21 cellular contexts compared by ENCODE assay signal in the genomic region with DNA sequence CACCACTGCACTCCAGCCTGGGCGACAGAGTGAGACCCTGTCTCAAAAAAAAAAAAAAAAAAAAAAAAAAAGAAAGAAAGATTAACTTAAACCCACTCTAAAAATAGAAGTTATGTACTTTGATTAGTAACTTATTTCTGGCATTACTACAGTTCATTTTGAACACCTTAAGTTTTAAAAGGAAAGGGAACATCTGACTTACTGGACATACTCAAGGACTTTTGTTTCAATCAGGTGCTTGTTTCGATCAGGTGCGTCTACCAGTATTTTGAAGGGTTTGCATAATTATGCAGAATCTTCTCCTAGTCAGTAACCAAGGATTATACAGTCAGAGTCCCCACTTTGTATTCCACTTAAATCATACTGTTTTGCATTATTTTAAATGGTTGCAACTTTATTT.
"Had no signal": no experiment of that assay in that cellular context is flagged by ENCODE, and none has a peak within 500 bp of the region (broad histone marks: within the 10 kb centered on the region; RNA-seq: fewer than 3 reads in every experiment).

No MANE protein-coding gene starts in this region.

- H3K36me3 ChIP-seq: lower lobe of right lung had no signal

- H3K27me3 ChIP-seq: dorsolateral prefrontal cortex, esophagus squamous epithelium, gastrocnemius medialis, heart right ventricle had no signal

- H3K4me3 Mint-ChIP-seq: mesothelial cell of epicardium had no signal

- DNase-seq: dermis blood vessel endothelial cell; dorsolateral prefrontal cortex; effector CD4-positive, alpha-beta T cell; effector memory CD4-positive, alpha-beta T cell; esophagus squamous epithelium; foreskin fibroblast; foreskin melanocyte; gastrocnemius medialis; glutamatergic neuron; head of caudate nucleus; heart right ventricle; hippocampal formation; kidney glomerular epithelial cell; left colon; left ventricle myocardium superior; lower lobe of right lung; mesenchymal stem cell; mucosa of descending colon had no signal

- ATAC-seq: gastrocnemius medialis, heart right ventricle, left colon, left lobe of liver, left ventricle myocardium superior, mucosa of descending colon had no signal

- H3K27ac Mint-ChIP-seq: mesothelial cell of epicardium had no signal

- H3K27ac ChIP-seq: coronary artery, dorsolateral prefrontal cortex, esophagus squamous epithelium, gastrocnemius medialis, heart right ventricle, lower lobe of right lung had no signal

- H3K9me3 ChIP-seq: gastrocnemius medialis had no signal

- H3K4me3 ChIP-seq: coronary artery, dorsolateral prefrontal cortex, esophagus squamous epithelium, gastrocnemius medialis, heart right ventricle, lower lobe of right lung, mucosa of descending colon had no signal
